Comparison of ENCODE assay signal across 13 cellular contexts in the genomic region with DNA sequence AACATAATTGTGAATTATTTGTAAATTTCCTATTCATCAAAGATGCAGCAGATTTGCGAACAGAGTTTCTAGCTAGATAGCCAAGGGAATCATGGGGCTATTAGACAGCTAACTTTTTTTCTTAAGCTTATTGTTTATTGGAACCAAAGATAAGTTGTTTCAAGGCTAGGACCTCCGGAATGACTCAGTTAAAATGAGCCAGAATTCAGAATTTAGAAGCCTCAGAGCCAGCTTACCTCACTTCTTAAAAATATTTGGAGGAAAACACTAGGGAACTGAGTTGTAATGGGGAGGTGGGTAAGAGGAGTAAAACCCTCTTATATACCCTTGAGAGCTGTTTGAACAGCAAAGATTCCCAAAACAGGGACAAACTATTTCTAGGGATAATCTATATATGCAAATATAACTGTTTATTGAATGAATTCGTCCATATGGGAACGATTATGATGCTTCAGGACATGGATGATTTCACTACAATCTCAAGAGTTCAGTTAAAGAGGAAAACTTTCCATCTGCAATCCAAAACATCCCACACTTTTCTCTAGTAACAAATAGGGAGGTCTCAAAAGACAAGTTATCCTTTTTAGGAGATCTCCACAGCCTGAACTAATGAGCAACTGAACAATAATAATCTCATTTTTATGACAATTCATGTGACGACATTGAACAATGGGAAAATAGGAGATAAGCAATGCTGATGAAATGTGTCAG.
"Had no signal": no experiment of that assay in that cellular context is flagged by ENCODE, and none has a peak within 500 bp of the region (broad histone marks: within the 10 kb centered on the region; RNA-seq: fewer than 3 reads in every experiment).

No MANE protein-coding gene starts in this region.

- H3K4me1 Mint-ChIP-seq: central memory CD8-positive, alpha-beta T cell; naive B cell; neural progenitor cell had no signal

- H3K27ac ChIP-seq: neural progenitor cell, pancreas had no signal

- H3K4me3 ChIP-seq: coronary artery, esophagus muscularis mucosa, neural progenitor cell, pancreas, skin epidermis, tibial nerve had no signal

- H3K9me3 ChIP-seq: esophagus muscularis mucosa, pancreas had no signal

- H3K9me3 Mint-ChIP-seq: activated CD4-positive, alpha-beta memory T cell treated with anti-CD3 and anti-CD28 coated beads, Interleukin-2, amount 10 ng/mL, durations not matched to agents 7 days and 5 days; activated T-cell treated with anti-CD3 and anti-CD28 coated beads, Interleukin-2, amount 50 U/mL, for 24 hours; central memory CD8-positive, alpha-beta T cell; naive B cell had no signal

- H3K36me3 Mint-ChIP-seq: naive B cell, neural progenitor cell, WTC11 had no signal

- H3K27me3 Mint-ChIP-seq: activated T-cell treated with anti-CD3 and anti-CD28 coated beads, Interleukin-2, amount 50 U/mL, for 24 hours had no signal

- H3K4me2 ChIP-seq: neural progenitor cell had no signal

- H3K27ac Mint-ChIP-seq: activated CD4-positive, alpha-beta memory T cell treated with anti-CD3 and anti-CD28 coated beads, Interleukin-2, amount 10 ng/mL, durations not matched to agents 7 days and 5 days; activated T-cell treated with anti-CD3 and anti-CD28 coated beads, Interleukin-2, amount 50 U/mL, for 24 hours; naive B cell; neural progenitor cell; T-helper 17 cell; WTC11 had no signal

- H3K36me3 ChIP-seq: esophagus muscularis mucosa, neural progenitor cell, pancreas, tibial nerve had no signal

- H2AFZ ChIP-seq: neural progenitor cell had no signal

- H3K27me3 ChIP-seq: esophagus muscularis mucosa, neural progenitor cell, pancreas, tibial nerve had no signal

- DNase-seq: activated effector memory CD4-positive, alpha-beta T cell treated with Interleukin-2 at 50 U/mL for 16 hours; activated T-cell treated with anti-CD3 and anti-CD28 coated beads, Interleukin-2, amount 50 U/mL, for 24 hours had no signal

- H3K4me1 ChIP-seq: esophagus muscularis mucosa, neural progenitor cell, pancreas had no signal

- H3K9ac ChIP-seq: neural progenitor cell had no signal

- H3K4me3 Mint-ChIP-seq: activated CD4-positive, alpha-beta memory T cell treated with anti-CD3 and anti-CD28 coated beads, Interleukin-2, amount 10 ng/mL, durations not matched to agents 7 days and 5 days; activated T-cell treated with anti-CD3 and anti-CD28 coated beads, Interleukin-2, amount 50 U/mL, for 24 hours; central memory CD8-positive, alpha-beta T cell; naive B cell; neural progenitor cell; T-helper 17 cell; WTC11 had no signal
